In the genomic region with DNA sequence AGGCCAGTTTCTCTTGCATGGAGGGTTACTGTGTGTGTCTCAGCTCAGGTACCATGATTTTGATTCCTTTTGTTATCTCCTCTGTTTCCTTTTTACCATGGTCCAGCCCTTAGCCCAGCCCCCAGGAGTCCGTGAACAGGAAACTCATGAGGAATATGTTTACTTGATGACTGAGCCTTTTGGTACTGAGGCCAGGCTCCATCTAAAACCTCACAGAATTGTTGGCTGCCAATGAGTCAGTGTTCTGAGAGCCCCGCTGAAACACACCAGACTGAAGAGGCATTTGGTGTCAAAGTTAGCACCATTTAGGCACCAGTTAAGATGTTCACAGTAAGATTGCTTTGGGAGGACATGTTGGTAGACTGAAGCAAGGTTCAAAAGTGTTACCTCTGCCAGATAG, we compare ENCODE assay signal across 16 cellular contexts.
DNase-seq lines count a peak whose midpoint lies in the region; ATAC-seq and TF ChIP-seq lines count a peak whose summit lies in the region.
"Had no signal": no experiment of that assay in that cellular context is flagged by ENCODE, and none has a peak within 500 bp of the region (broad histone marks: within the 10 kb centered on the region; RNA-seq: fewer than 3 reads in every experiment).

No MANE protein-coding gene starts in this region.

- no TSS peak for BruUV-seq in MCF 10A (replicated peaks; lab: Mats Ljungman, UMichigan)

- ATAC-seq in GM18502 (IDR thresholded peaks at IDR 0.05; ENCODE audit: poor library complexity, unreplicated experiment) (no peak), GM18909 (IDR thresholded peaks at IDR 0.05; ENCODE audit: poor library complexity, unreplicated experiment) (no peak), GM18505 (IDR thresholded peaks at IDR 0.05; ENCODE audit: unreplicated experiment) (no peak)
- ATAC-seq in activated naive CD4-positive, alpha-beta T cell treated with anti-CD3 and anti-CD28 coated beads, Interleukin-2, amount 50 U/mL, for 72 hours: no peak
- ATAC-seq: left ventricle myocardium superior had no signal

- H3K4me3 Mint-ChIP-seq in MCF 10A (ENCODE audit: unreplicated experiment): no peak overlapping the region

- H3K27me3 ChIP-seq in breast epithelium: no peaks in the 10 kb centered on the region
- H3K27me3 ChIP-seq: heart left ventricle had no signal

- no peak overlapping the region for H3K27ac Mint-ChIP-seq in MCF 10A (ENCODE audit: low read depth, unreplicated experiment)
- no peak overlapping the region for H3K27ac Mint-ChIP-seq in activated naive CD4-positive, alpha-beta T cell treated with anti-CD3 and anti-CD28 coated beads, Interleukin-2, amount 50 U/mL, for 72 hours

- no peaks in the 10 kb centered on the region for H3K4me1 Mint-ChIP-seq in MCF 10A (ENCODE audit: insufficient read depth, unreplicated experiment)

- no peak overlapping the region for H3K27ac ChIP-seq in breast epithelium
- H3K27ac ChIP-seq: parathyroid adenoma had no signal

- DNase-seq in MCF 10A (ENCODE audit: unreplicated experiment) (peak; percentile 32), breast epithelium (ENCODE audit: low spot score in 2 of 2) (no peak), amniotic stem cell (lab: John Stamatoyannopoulos, UW) (peak; percentile 51), iris pigment epithelial cell (ENCODE audit: low read depth) (peak; percentile 94)
- no peak for DNase-seq in activated naive CD4-positive, alpha-beta T cell treated with anti-CD3 and anti-CD28 coated beads, Interleukin-2, amount 50 U/mL, for 72 hours (ENCODE audit: low spot score in 2 of 2)
- DNase-seq: activated CD4-positive, alpha-beta T cell treated with anti-CD3 and anti-CD28 coated beads for 48 hours; activated effector memory CD4-positive, alpha-beta T cell treated with anti-CD3 and anti-CD28 coated beads, Interleukin-2, amount 50 U/mL, for 16 hours; cortex of kidney; heart left ventricle; left ventricle myocardium superior; NCI-H774; stimulated activated CD4-positive, alpha-beta T cell treated with anti-CD3 and anti-CD28 coated beads, Interleukin-4, amount 100 ng/mL, for 4 hours had no signal

- H3K4me3 ChIP-seq in breast epithelium: no peak overlapping the region
- H3K4me3 ChIP-seq: heart left ventricle had no signal

- H3K27me3 Mint-ChIP-seq in MCF 10A (ENCODE audit: insufficient read depth, unreplicated experiment): peaks cover 16% of the 10 kb centered on the region

- no peak for TF ChIP-seq POLR2A in breast epithelium (IDR thresholded peaks at IDR 0.05)
- TF ChIP-seq POLR2A in GM18505 (IDR thresholded peaks at IDR 0.05; ENCODE audit: borderline replicate concordance, extremely low read depth, insufficient read depth, insufficient read length): no peak

- TF ChIP-seq CTCF in MCF 10A (IDR thresholded peaks at IDR 0.05; ENCODE audit: unreplicated experiment): no peak
- no peak for TF ChIP-seq CTCF in breast epithelium (IDR thresholded peaks at IDR 0.05)

- no peaks in the 10 kb centered on the region for H3K36me3 Mint-ChIP-seq in MCF 10A (ENCODE audit: insufficient read depth, unreplicated experiment)
- no peaks in the 10 kb centered on the region for H3K36me3 Mint-ChIP-seq in activated naive CD4-positive, alpha-beta T cell treated with anti-CD3 and anti-CD28 coated beads, Interleukin-2, amount 50 U/mL, for 72 hours

- no peaks in the 10 kb centered on the region for H3K36me3 ChIP-seq in breast epithelium

- POLR2A ChIA-PET in MCF 10A (lab: Yijun Ruan, JAX): no interaction called here

- intact Hi-C loops in MCF 10A (cut with micrococcal nuclease): no loop called here
- intact Hi-C loops in breast epithelium (cut with DNase I; ENCODE audit: low total_unique reads): no loop called here

- H3K4me1 ChIP-seq in breast epithelium: no peaks in the 10 kb centered on the region
- H3K4me1 ChIP-seq: parathyroid adenoma had no signal

- no peaks in the 10 kb centered on the region for H3K9me3 ChIP-seq in breast epithelium
- H3K9me3 ChIP-seq: heart left ventricle had no signal

- CTCF ChIA-PET in MCF 10A (lab: Yijun Ruan, JAX): interaction anchor here (0.6 to 1.5 kb wide), 8 partner anchors 35 to 408 kb away, joined by 3 to 7 read pairs (median 4); no protein-coding TSS in a partner anchor

- no peaks in the 10 kb centered on the region for H3K9me3 Mint-ChIP-seq in MCF 10A (ENCODE audit: unreplicated experiment)
- no peaks in the 10 kb centered on the region for H3K9me3 Mint-ChIP-seq in activated naive CD4-positive, alpha-beta T cell treated with anti-CD3 and anti-CD28 coated beads, Interleukin-2, amount 50 U/mL, for 72 hours

Comparison
In these comparisons a context has a peak if more than half of its experiments do, and no peak if none do; other contexts are left out.
1. DNase-seq: peak in MCF 10A (single experiment), amniotic stem cell (single experiment) and iris pigment epithelial cell (single experiment); none in breast epithelium (0 of 2) and activated naive CD4-positive, alpha-beta T cell treated with anti-CD3 and anti-CD28 coated beads, Interleukin-2, amount 50 U/mL, for 72 hours (0 of 2).